ENCODE assay signal across 17 cellular contexts in genomic region chr1:202217951-202218350, GRCh38. TPM values are rescaled to one million over a fixed set of nuclear protein-coding genes. Genes with fewer than 3 reads are reported as not detected.
DNase-seq lines count a peak whose midpoint lies in the region; ATAC-seq and TF ChIP-seq lines count a peak whose summit lies in the region.
"Had no signal": no experiment of that assay in that cellular context is flagged by ENCODE, and none has a peak within 500 bp of the region (broad histone marks: within the 10 kb centered on the region; RNA-seq: fewer than 3 reads in every experiment).

No MANE protein-coding gene starts in this region.

- WGBS in thyroid gland, 2 donors: 91% methylated on average over 1 of the region's 1 CpG

- no peak for TF ChIP-seq CTCF in HEK293 (tag by site-specific recombination; IDR thresholded peaks at IDR 0.05)
- TF ChIP-seq CTCF in thyroid gland (IDR thresholded peaks at IDR 0.05): no peak

- H3K27me3 ChIP-seq in thyroid gland: no peaks in the 10 kb centered on the region

- H3K9me3 ChIP-seq in HEK293 (ENCODE audit: control insufficient read depth, insufficient read depth, low read depth, low read length) (no peaks in the 10 kb centered on the region), thyroid gland (no peaks in the 10 kb centered on the region)
- H3K9me3 ChIP-seq: HAP-1 had no signal

- intact Hi-C loops in head of caudate nucleus (cut with DNase I) (no loop called here), thyroid gland (cut with DNase I) (no loop called here)

- no peak for TF ChIP-seq POLR2A in thyroid gland (IDR thresholded peaks at IDR 0.05)

- CTCF ChIA-PET in HEK293 (lab: Yijun Ruan, JAX): interaction anchor here (0.9 to 1.4 kb wide), 2 partner anchors 25 to 61 kb away, joined by 3 read pairs; no protein-coding TSS in a partner anchor

- H3K27ac ChIP-seq in HEK293 (ENCODE audit: extremely low read depth, low read depth, low read length): no peak overlapping the region
- H3K27ac ChIP-seq in thyroid gland: peak overlapping the region in 2 of 3 donors; percentile 32 to 33
- H3K27ac ChIP-seq: C4-2B, HL-60 had no signal

- no peak for ATAC-seq in HG03460 (IDR thresholded peaks at IDR 0.05; ENCODE audit: unreplicated experiment)

- H3K4me1 ChIP-seq in HEK293 (ENCODE audit: control insufficient read depth, insufficient read depth, low read length) (no peaks in the 10 kb centered on the region; the same call in 1 of the 2 replicates), thyroid gland (peaks cover 21% of the 10 kb centered on the region in 2 donors)

- H3K4me3 ChIP-seq in HEK293 (ENCODE audit: low read depth, low read length): no peak overlapping the region
- H3K4me3 ChIP-seq in thyroid gland (replicated peaks in 1 of 3): no peak overlapping the region
- H3K4me3 ChIP-seq: HAP-1 had no signal

- POLR2A ChIA-PET in HEK293 (lab: Yijun Ruan, JAX): no interaction called here

- H3K36me3 ChIP-seq in HEK293 (ENCODE audit: control insufficient read depth in 2 of 2, insufficient read depth in 1 of 2, low read length in 2 of 2) (no peaks in the 10 kb centered on the region), thyroid gland (no peaks in the 10 kb centered on the region)
- H3K36me3 ChIP-seq: HAP-1 had no signal

- DNase-seq in head of caudate nucleus: peak in 23 of 42 donors; percentile 22 to 88 (median 56)
- no peak for DNase-seq in thyroid gland
- no peak for DNase-seq in inferior parietal cortex (ENCODE audit: extremely low spot score)
- DNase-seq in GF-D8 (lab: John Stamatoyannopoulos, UW): no peak
- DNase-seq: AML-193; CD4-positive, alpha-beta T cell; DMS153; DMS79; GDM1 had no signal

TF ChIP-seq in HEK293, 187 proteins besides CTCF, POLR2A, EP300 and RAD21:
- TF ChIP-seq EGR2 (tag by site-specific recombination; IDR thresholded peaks at IDR 0.05; ENCODE audit: low read depth) (peak; percentile 77), ZBTB8A (tag by site-specific recombination; IDR thresholded peaks at IDR 0.05) (no peak), ZFHX2 (tag by site-specific recombination; conservative IDR thresholded peaks at IDR 0.05) (peak; percentile 82)

RNA-seq across cellular contexts. Expression of gene LGR6, which starts 24.4 kb away (rescaled TPM):
- 1 to 10 TPM; 2.8 to 7.0 (median 4.5) TPM for total RNA-seq in thyroid gland
- total RNA-seq: A172, H4, HT1080 had no signal

RNA-seq across cellular contexts. Expression of gene PTPN7, which starts 57.5 kb away (rescaled TPM):
- 1 to 10 TPM; 1.3 to 4.3 (median 2.1) TPM for total RNA-seq in thyroid gland
- total RNA-seq: A172, HT1080 had no signal

Comparison
In these comparisons a context has a peak if more than half of its experiments do, and no peak if none do; other contexts are left out.
1. DNase-seq: peak in head of caudate nucleus (23 of 42); none in thyroid gland (0 of 2), inferior parietal cortex (single experiment) and GF-D8 (single experiment).